25 cellular contexts compared by ENCODE assay signal in the genomic region with DNA sequence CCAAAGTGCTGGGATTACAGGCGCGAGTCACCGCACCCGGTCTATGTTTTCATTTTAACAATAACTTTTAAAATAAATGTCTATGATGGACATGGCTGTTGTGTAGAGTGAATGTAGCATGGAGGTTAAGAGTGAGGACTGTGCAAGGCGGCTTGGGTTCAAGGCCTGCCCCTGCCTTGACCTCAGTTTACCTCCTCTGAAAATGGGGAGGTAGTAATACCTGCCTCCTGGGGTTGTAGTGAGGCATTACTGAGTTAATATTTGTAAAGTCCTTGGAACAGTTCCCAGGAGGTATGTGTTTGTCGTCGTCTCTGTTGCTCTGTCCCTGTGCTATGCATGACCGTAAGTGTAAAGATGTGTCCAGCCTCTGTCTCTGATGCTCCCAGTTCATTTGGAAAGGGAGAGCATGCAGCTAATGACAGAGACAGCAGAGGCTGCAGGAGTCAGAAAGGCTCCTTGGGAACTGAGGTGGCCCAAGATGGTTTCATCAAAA. TPM values are rescaled to one million over a fixed set of nuclear protein-coding genes. Genes with fewer than 3 reads are reported as not detected.
A peak's percentile ranks its signal among the peaks of the same experiment; 100 is the strongest.
DNase-seq lines count a peak whose midpoint lies in the region; ATAC-seq, FAIRE-seq and TF ChIP-seq lines count a peak whose summit lies in the region.
"Had no signal": no experiment of that assay in that cellular context is flagged by ENCODE, and none has a peak within 500 bp of the region (broad histone marks: within the 10 kb centered on the region; RNA-seq: fewer than 3 reads in every experiment).

No MANE protein-coding gene starts in this region.

- no peaks in the 10 kb centered on the region for H3K27me3 ChIP-seq in breast epithelium
- no peaks in the 10 kb centered on the region for H3K27me3 ChIP-seq in HepG2 (ENCODE audit: control insufficient read depth in 1 of 2, insufficient read depth in 2 of 2, low read length in 2 of 2)
- H3K27me3 ChIP-seq: heart right ventricle had no signal

- peak overlapping the region; percentile 60 for H3K27ac Mint-ChIP-seq in MCF 10A (ENCODE audit: low read depth, unreplicated experiment)
- H3K27ac Mint-ChIP-seq in type B pancreatic cell: peak overlapping the region; percentile 40

- no peaks in the 10 kb centered on the region for H3K36me3 Mint-ChIP-seq in MCF 10A (ENCODE audit: insufficient read depth, unreplicated experiment)
- H3K36me3 Mint-ChIP-seq in type B pancreatic cell: peaks cover 3% of the 10 kb centered on the region

- H2AFZ ChIP-seq in HepG2 (ENCODE audit: low read length): no peak overlapping the region

- no peak for ATAC-seq in HepG2
- ATAC-seq in GM18867 (IDR thresholded peaks at IDR 0.05; ENCODE audit: unreplicated experiment): no peak
- no peak for ATAC-seq in GM21447 (IDR thresholded peaks at IDR 0.05; ENCODE audit: unreplicated experiment)
- ATAC-seq: heart right ventricle, Right ventricle myocardium inferior had no signal

- H3K9me3 ChIP-seq in breast epithelium (no peaks in the 10 kb centered on the region), HepG2 (ENCODE audit: low read length) (no peaks in the 10 kb centered on the region)
- H3K9me3 ChIP-seq: heart right ventricle had no signal

- TF ChIP-seq EP300 in HepG2 (IDR thresholded peaks at IDR 0.05; ENCODE audit: low read depth in 2 of 2, low read length in 2 of 2): no peak
- no peak for TF ChIP-seq EP300 in HepG2 (CRISPR knock-in tag; IDR thresholded peaks at IDR 0.05; ENCODE audit: borderline replicate concordance)

- TF ChIP-seq POLR2A in breast epithelium (IDR thresholded peaks at IDR 0.05): no peak
- TF ChIP-seq POLR2A in HepG2 (IDR thresholded peaks at IDR 0.05; ENCODE audit: insufficient read depth in 1 of 2, low read depth in 2 of 2, low read length in 2 of 2): no peak

- no peak overlapping the region for H3K4me2 ChIP-seq in HepG2 (ENCODE audit: low read depth, low read length)

- peaks cover 41% of the 10 kb centered on the region for H3K79me2 ChIP-seq in HepG2 (ENCODE audit: insufficient read depth, low read length)

- FAIRE-seq in HepG2 (lab: Jason Lieb, UNC): no peak
- FAIRE-seq: astrocyte, GM12891, small intestine had no signal

- POLR2A ChIA-PET in MCF 10A (lab: Yijun Ruan, JAX): interaction anchor here (0.7 kb wide), 1 partner anchor 9 kb away, joined by 6 read pairs; no protein-coding TSS in a partner anchor
- POLR2A ChIA-PET in HepG2 (lab: Yijun Ruan, JAX): no interaction called here

- no peaks in the 10 kb centered on the region for H3K9me3 Mint-ChIP-seq in MCF 10A (ENCODE audit: unreplicated experiment)
- H3K9me3 Mint-ChIP-seq in type B pancreatic cell: no peaks in the 10 kb centered on the region

- no peak overlapping the region for H3K9ac ChIP-seq in HepG2 (ENCODE audit: insufficient read depth, low read depth, low read length)

- H4K20me1 ChIP-seq in HepG2 (ENCODE audit: insufficient read depth, low read length): peaks cover 7% of the 10 kb centered on the region; the same call in 1 of the 2 replicates

- H3K36me3 ChIP-seq in breast epithelium (no peaks in the 10 kb centered on the region), HepG2 (replicated peaks in 1 of 2; ENCODE audit: control insufficient read depth in 1 of 2, insufficient read depth in 2 of 2, low read length in 2 of 2) (no peaks in the 10 kb centered on the region)

- peaks cover 22% of the 10 kb centered on the region for H3K4me1 Mint-ChIP-seq in MCF 10A (ENCODE audit: insufficient read depth, unreplicated experiment)
- peaks cover 35% of the 10 kb centered on the region for H3K4me1 Mint-ChIP-seq in type B pancreatic cell (ENCODE audit: unreplicated experiment)

- H3K27ac ChIP-seq in breast epithelium (no peak overlapping the region), HepG2 (ENCODE audit: extremely low read length, insufficient read depth, low read length) (no peak overlapping the region)

- no peaks in the 10 kb centered on the region for H3K27me3 Mint-ChIP-seq in MCF 10A (ENCODE audit: insufficient read depth, unreplicated experiment)
- no peaks in the 10 kb centered on the region for H3K27me3 Mint-ChIP-seq in type B pancreatic cell

- CTCF ChIA-PET in MCF 10A (lab: Yijun Ruan, JAX) (interaction anchor here (0.7 to 1.1 kb wide), 2 partner anchors 74 to 221 kb away, joined by 3 to 7 read pairs; no protein-coding TSS in a partner anchor), HepG2 (lab: Yijun Ruan, JAX; ENCODE audit: low intra/inter-chr PET ratio, low total read pairs) (no interaction called here)

- in situ Hi-C loops in HepG2 (cut with HindIII; ENCODE audit: extremely low pct_ligation_motif_present, low pct_unique_long_range_greater_than_20kb): no loop called here

- H3K4me3 ChIP-seq in breast epithelium: no peak overlapping the region
- no peak overlapping the region for H3K4me3 ChIP-seq in HepG2 (replicated peaks in 1 of 3; ENCODE audit: insufficient read depth in 1 of 3, low read depth in 2 of 3, low read length in 3 of 3)
- H3K4me3 ChIP-seq: heart right ventricle had no signal

- no peak for TF ChIP-seq CTCF in MCF 10A (IDR thresholded peaks at IDR 0.05; ENCODE audit: unreplicated experiment)
- TF ChIP-seq CTCF in breast epithelium (IDR thresholded peaks at IDR 0.05): no peak
- no peak for TF ChIP-seq CTCF in HepG2 (CRISPR knock-in tag; IDR thresholded peaks at IDR 0.05)
- no peak for TF ChIP-seq CTCF in type B pancreatic cell (conservative IDR thresholded peaks at IDR 0.05)

- peaks cover 0 to 9% of the 10 kb centered on the region in 2 donors for H3K4me1 ChIP-seq in breast epithelium
- peaks cover 34% of the 10 kb centered on the region for H3K4me1 ChIP-seq in HepG2 (ENCODE audit: insufficient read depth, low read length)

- no TSS peak for BruUV-seq in MCF 10A (replicated peaks; lab: Mats Ljungman, UMichigan)
- BruUV-seq in HepG2 (replicated peaks; lab: Mats Ljungman, UMichigan): no TSS peak

- WGBS in HepG2 (ENCODE audit: low lambda C conversion rate): 78% methylated on average over 8 of the region's 8 CpGs

- intact Hi-C loops in MCF 10A (cut with micrococcal nuclease) (no loop called here), breast epithelium (cut with DNase I; ENCODE audit: low total_unique reads) (no loop called here), HepG2 (cut with micrococcal nuclease; ENCODE audit: unreplicated experiment) (no loop called here)

- no peak for TF ChIP-seq RAD21 in HepG2 (CRISPR knock-in tag; IDR thresholded peaks at IDR 0.05)

- H3K4me3 Mint-ChIP-seq in MCF 10A (ENCODE audit: unreplicated experiment): no peak overlapping the region
- no peak overlapping the region for H3K4me3 Mint-ChIP-seq in type B pancreatic cell

- DNase-seq in MCF 10A (ENCODE audit: unreplicated experiment) (no peak), breast epithelium (ENCODE audit: low spot score in 2 of 2) (no peak), NCI-H69 (lab: John Stamatoyannopoulos, UW) (peak; percentile 22), HepG2 (ENCODE audit: low spot score) (peak; percentile 36), type B pancreatic cell (ENCODE audit: extremely low spot score, unreplicated experiment) (no peak)
- no peak for DNase-seq in activated CD8-positive, alpha-beta memory T cell treated with anti-CD3 and anti-CD28 coated beads, Interleukin-2, amount 50 U/mL, for 4 hours
- DNase-seq: ACHN; activated CD4-positive, CD25-positive, alpha-beta regulatory T cell treated with anti-CD3 and anti-CD28 coated beads, Interleukin-2, amount 50 U/mL, for 72 hours; activated naive CD4-positive, alpha-beta T cell; activated T-cell treated with anti-CD3 and anti-CD28 coated beads, Interleukin-2, amount 50 U/mL, for 1 hour; Calu3; cerebellar nuclear complex; heart right ventricle; mesenchymal stem cell; MM.1S; NCI-H1417 treated with DMSO at 0.1 percent for 48 hours; NCI-H82; occipital lobe; small intestine; stimulated activated CD4-positive, alpha-beta T cell treated with anti-CD3 and anti-CD28 coated beads, Interleukin-1b, Interleukin-23, amount 100 ng/mL, for 48 hours had no signal

TF ChIP-seq in HepG2, 621 proteins besides CTCF, POLR2A, EP300 and RAD21 (continues in another document):
- no peak for TF ChIP-seq ATF1 (CRISPR knock-in tag; IDR thresholded peaks at IDR 0.05)

RNA-seq across cellular contexts. Expression of a gene that starts 9.4 kb away (rescaled TPM):
- total RNA-seq in MCF 10A (2022) (12.8 and 19.1 TPM in 2 replicates), breast epithelium (10 to 100 TPM; 21.0 to 43.9 (median 25.2) TPM), HepG2 (2016; rRNA removed; fragmentation: Illumina TruSeq; extraction: Trizol) (8.0 and 8.2 TPM in 2 replicates), type B pancreatic cell (ENCODE audit: low replicate concordance) (22.5 and 22.8 TPM in 2 replicates)
- 2.1 and 3.3 TPM in 2 replicates for total RNA-seq in HepG2 (2016; cell fraction: cytosol; rRNA removed; fragmentation: Illumina TruSeq; extraction: Trizol; ENCODE audit: low read depth)
- total RNA-seq in HepG2 (2016; cell fraction: insoluble cytoplasmic fraction; rRNA removed; fragmentation: Illumina TruSeq; extraction: Trizol): 8.1 and 8.3 TPM in 2 replicates
- 3.8 and 4.8 TPM in 2 replicates for total RNA-seq in HepG2 (2016; cell fraction: membrane; rRNA removed; fragmentation: Illumina TruSeq; extraction: Trizol)
- 6.5 and 7.9 TPM in 2 replicates for total RNA-seq in HepG2 (2016; cell fraction: nucleus; rRNA removed; fragmentation: Illumina TruSeq; extraction: Trizol)
- polyA plus RNA-seq in HepG2 (2011; rRNA removed): 11.7 and 11.8 TPM in 2 replicates
- 8.4 and 9.7 TPM in 2 replicates for polyA plus RNA-seq in HepG2 (2011; cell fraction: cytosol; rRNA removed)
- polyA plus RNA-seq in HepG2 (2011; cell fraction: nucleus; rRNA removed): 15.3 and 16.2 TPM in 2 replicates
- polyA plus RNA-seq in HepG2 (2012): 8.7 and 13.7 TPM in 2 replicates
- 0.29 and 0.33 TPM in 2 replicates for polyA plus RNA-seq in HepG2 (2016; cell fraction: cytosol; fragmentation: Illumina TruSeq; extraction: Trizol; ENCODE audit: low read depth)
- polyA plus RNA-seq in HepG2 (2016; cell fraction: insoluble cytoplasmic fraction; fragmentation: Illumina TruSeq; extraction: Trizol; ENCODE audit: low read depth): 4.5 and 5.5 TPM in 2 replicates
- 0.94 and 1.1 TPM in 2 replicates for polyA plus RNA-seq in HepG2 (2016; cell fraction: membrane; fragmentation: Illumina TruSeq; extraction: Trizol; ENCODE audit: low read depth)
- 11.6 and 15.6 TPM in 2 replicates for polyA plus RNA-seq in HepG2 (2016; cell fraction: nucleus; fragmentation: Illumina TruSeq; extraction: Trizol; ENCODE audit: insufficient read depth, low read depth)
- polyA minus RNA-seq in HepG2 (2011; rRNA and poly(A)+ RNA removed; ENCODE audit: low replicate concordance): 9.7 and 21.6 TPM in 2 replicates
- polyA minus RNA-seq in HepG2 (2011; cell fraction: cytosol; rRNA and poly(A)+ RNA removed): 7.6 and 8.8 TPM in 2 replicates
- 13.0 and 16.4 TPM in 2 replicates for polyA minus RNA-seq in HepG2 (2011; cell fraction: nucleus; rRNA and poly(A)+ RNA removed)

Comparison
In these comparisons a context has a peak if more than half of its experiments do, and no peak if none do; other contexts are left out.
1. DNase-seq: peak in NCI-H69 (single experiment) and HepG2 (single experiment); none in MCF 10A (single experiment), breast epithelium (0 of 2), type B pancreatic cell (single experiment) and activated CD8-positive, alpha-beta memory T cell treated with anti-CD3 and anti-CD28 coated beads, Interleukin-2, amount 50 U/mL, for 4 hours (single experiment).